In genomic region chr17:6090253-6090652, GRCh38 we compare ENCODE assay signal across 23 cellular contexts. TPM values are rescaled to one million over a fixed set of nuclear protein-coding genes. Genes with fewer than 3 reads are reported as not detected.
"Had no signal": no experiment of that assay in that cellular context is flagged by ENCODE, and none has a peak within 500 bp of the region (broad histone marks: within the 10 kb centered on the region; RNA-seq: fewer than 3 reads in every experiment).

No MANE protein-coding gene starts in this region.

- ATAC-seq: activated CD4-positive, alpha-beta T cell treated with anti-CD3 and anti-CD28 coated beads for 36 hours; activated T-cell treated with anti-CD3 and anti-CD28 coated beads, Interleukin-2, amount 50 U/mL, for 4 hours; left lobe of liver; naive thymus-derived CD8-positive, alpha-beta T cell; stimulated activated memory B cell treated with anti-CD40 and anti-IgM and Interleukin-4, amounts not matched to agents 10 μg/mL and 1 μg/mL and 100 μg/mL, for 72 hours had no signal

- H3K27ac ChIP-seq: adrenal gland, psoas muscle, right atrium auricular region, stomach, suprapubic skin, tibial nerve, vagina had no signal

- H3K4me3 ChIP-seq: adrenal gland, lung, psoas muscle, right atrium auricular region, stomach, suprapubic skin, tibial nerve, vagina had no signal

- H3K27me3 ChIP-seq: adrenal gland, right atrium auricular region, stomach, tibial nerve, vagina had no signal

- H3K4me1 ChIP-seq: adrenal gland, right atrium auricular region, stomach, suprapubic skin, tibial nerve, vagina had no signal

- DNase-seq: activated B cell treated with CpG ODN at 0.5 μM for 24 hours; activated CD4-positive, alpha-beta T cell treated with anti-CD3 and anti-CD28 coated beads for 36 hours; activated CD4-positive, alpha-beta T cell treated with anti-CD3 and anti-CD28 coated beads, Interleukin-2, amount 50 U/mL, for 4 hours; activated CD8-positive, alpha-beta memory T cell treated with anti-CD3 and anti-CD28 coated beads, Interleukin-2, amount 50 U/mL, for 48 hours; activated naive CD4-positive, alpha-beta T cell; activated T-cell treated with anti-CD3 and anti-CD28 coated beads, Interleukin-2, amount 50 U/mL, for 4 hours; adrenal gland; central memory CD4-positive, alpha-beta T cell; foreskin fibroblast; stimulated activated CD4-positive, alpha-beta T cell treated with anti-CD3 and anti-CD28 coated beads, Interleukin-2, amount 100 ng/mL, for 24 hours; stomach; T-helper 9 cell had no signal

- H3K9me3 ChIP-seq: adrenal gland, psoas muscle, right atrium auricular region, stomach, suprapubic skin, tibial nerve, vagina had no signal

- H3K36me3 ChIP-seq: adrenal gland, right atrium auricular region, stomach, suprapubic skin, tibial nerve, vagina had no signal

RNA-seq across cellular contexts. Expression of gene WSCD1, which starts 20.1 kb away (rescaled TPM):
- total RNA-seq: activated B cell treated with CpG ODN at 0.5 μM for 24 hours; naive thymus-derived CD8-positive, alpha-beta T cell; T-helper 1 cell treated with Interleukin-12 subunit alpha and Interleukin-12 subunit beta and Interleukin-4 antibody, amounts not matched to agents 30 ng/mL and 1 ng/mL, for 36 hours had no signal
- polyA plus RNA-seq: keratinocyte; naive thymus-derived CD8-positive, alpha-beta T cell had no signal
